Comparison of ENCODE assay signal across 10 cellular contexts in the genomic region with DNA sequence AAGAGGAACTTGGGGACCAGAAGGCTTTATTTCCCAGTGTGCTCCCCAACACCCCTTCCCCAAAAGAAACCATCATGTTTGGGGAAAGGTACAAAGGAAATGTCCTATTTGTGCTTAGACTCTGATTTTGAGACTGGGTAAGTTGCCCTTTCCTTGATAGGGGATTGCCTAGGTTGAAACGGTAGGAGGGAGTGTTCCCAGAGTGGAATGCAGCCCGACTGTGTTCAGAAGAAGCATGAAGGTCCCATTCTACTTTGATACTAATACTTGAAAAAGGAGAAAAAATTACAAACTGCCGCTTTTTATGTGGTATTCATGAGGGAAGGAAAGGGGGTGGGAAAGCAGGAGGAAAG. TPM values are rescaled to one million over a fixed set of nuclear protein-coding genes. Genes with fewer than 3 reads are reported as not detected.
DNase-seq lines count a peak whose midpoint lies in the region; ATAC-seq, FAIRE-seq and TF ChIP-seq lines count a peak whose summit lies in the region.
"Had no signal": no experiment of that assay in that cellular context is flagged by ENCODE, and none has a peak within 500 bp of the region (broad histone marks: within the 10 kb centered on the region; RNA-seq: fewer than 3 reads in every experiment).

No MANE protein-coding gene starts in this region.

- H3K79me2 ChIP-seq in keratinocyte (ENCODE audit: control insufficient read depth, insufficient read depth, low read length): no peaks in the 10 kb centered on the region

- TF ChIP-seq POLR2A in NB4 (IDR thresholded peaks at IDR 0.05; ENCODE audit: extremely low read depth, insufficient read length) (no peak), erythroblast (IDR thresholded peaks at IDR 0.05; ENCODE audit: low read length) (no peak)

- no peak for FAIRE-seq in keratinocyte (lab: Jason Lieb, UNC)

- peak overlapping the region in 10 of 11 experiments; percentile 51 to 87 (median 74); a peak in 20 of 22 replicates for H3K27ac ChIP-seq in BLaER1 treated with 17β-estradiol and CSF1 and Interleukin-3, amounts not matched to agents 10 nM and 100 nM
- peak overlapping the region; percentile 43 for H3K27ac ChIP-seq in keratinocyte (ENCODE audit: control insufficient read depth, insufficient read depth, low read length)
- H3K27ac ChIP-seq: SJCRH30 had no signal

- peak overlapping the region; percentile 81 for H2AFZ ChIP-seq in keratinocyte (ENCODE audit: control insufficient read depth, low read length)

- ATAC-seq in GM18498 (IDR thresholded peaks at IDR 0.05; ENCODE audit: unreplicated experiment) (peak; percentile 8), HG02642 (IDR thresholded peaks at IDR 0.05; ENCODE audit: poor library complexity, unreplicated experiment) (no peak), HG03135 (IDR thresholded peaks at IDR 0.05; ENCODE audit: unreplicated experiment) (no peak)

- H3K9me1 ChIP-seq in keratinocyte (ENCODE audit: control insufficient read depth, extremely low read depth, insufficient read depth, low read length): no peaks in the 10 kb centered on the region

- peaks cover 38 to 100% (median 93%) of the 10 kb centered on the region in 10 experiments for H3K4me1 ChIP-seq in BLaER1 treated with 17β-estradiol and CSF1 and Interleukin-3, amounts not matched to agents 10 nM and 100 nM
- peaks cover 9% of the 10 kb centered on the region for H3K4me1 ChIP-seq in keratinocyte (ENCODE audit: control insufficient read depth, extremely low read depth, insufficient read depth, low read length)
- H3K4me1 ChIP-seq: SJCRH30 had no signal

- peak overlapping the region; percentile 39 to 64 (median 50); a peak in 18 of 20 replicates for H3K4me3 ChIP-seq in BLaER1 treated with 17β-estradiol and CSF1 and Interleukin-3, amounts not matched to agents 10 nM and 100 nM
- H3K4me3 ChIP-seq in NB4 (ENCODE audit: low read depth, low read length): peak overlapping the region; percentile 32
- peak overlapping the region in 2 of 3 experiments; percentile 36 to 52 for H3K4me3 ChIP-seq in keratinocyte (ENCODE audit: control insufficient read depth in 2 of 3, extremely low read depth in 1 of 3, insufficient read depth in 2 of 3, low read depth in 1 of 3, low read length in 3 of 3)
- H3K4me3 ChIP-seq: SJCRH30, transverse colon had no signal

- TF ChIP-seq CTCF in NB4 (IDR thresholded peaks at IDR 0.05; ENCODE audit: low read depth, low read length): no peak
- TF ChIP-seq CTCF in keratinocyte (optimal IDR thresholded peaks at IDR 0.05 in 1 of 3, IDR thresholded peaks at IDR 0.05 in 1 of 3, conservative IDR thresholded peaks at IDR 0.05 in 1 of 3; ENCODE audit: extremely low read depth in 1 of 3, insufficient read depth in 2 of 3, low read length in 3 of 3): no peak

- dilution Hi-C loops in keratinocyte (cut with MboI; ENCODE audit: extremely low pct_ligation_motif_present, low sequenced_read_pairs): no loop called here

- no peaks in the 10 kb centered on the region for H3K9me3 ChIP-seq in BLaER1 treated with 17β-estradiol and CSF1 and Interleukin-3, amounts not matched to agents 10 nM and 100 nM (replicated peaks in 1 of 11)
- H3K9me3 ChIP-seq in keratinocyte (ENCODE audit: control insufficient read depth, low read depth, low read length): no peaks in the 10 kb centered on the region
- H3K9me3 ChIP-seq: SJCRH30, transverse colon had no signal

- no peaks in the 10 kb centered on the region for H4K20me1 ChIP-seq in BLaER1 treated with 17β-estradiol and CSF1 and Interleukin-3, amounts not matched to agents 10 nM and 100 nM
- no peaks in the 10 kb centered on the region for H4K20me1 ChIP-seq in keratinocyte (ENCODE audit: control insufficient read depth, extremely low read depth, insufficient read depth, low read length)

- H3K9ac ChIP-seq in BLaER1 treated with 17β-estradiol and CSF1 and Interleukin-3, amounts not matched to agents 10 nM and 100 nM: peak overlapping the region in 9 of 11 experiments; percentile 47 to 77 (median 60); a peak in 16 of 22 replicates
- H3K9ac ChIP-seq in keratinocyte (ENCODE audit: control insufficient read depth, extremely low read depth, insufficient read depth, low read length): no peak overlapping the region

- peaks cover 0 to 57% (median 0%) of the 10 kb centered on the region in 11 experiments; a peak in 4 of 22 replicates for H3K27me3 ChIP-seq in BLaER1 treated with 17β-estradiol and CSF1 and Interleukin-3, amounts not matched to agents 10 nM and 100 nM
- H3K27me3 ChIP-seq in keratinocyte (ENCODE audit: control insufficient read depth, extremely low read depth, insufficient read depth, low read length): no peaks in the 10 kb centered on the region
- H3K27me3 ChIP-seq: SJCRH30, transverse colon had no signal

- H3K4me2 ChIP-seq in BLaER1 treated with 17β-estradiol and CSF1 and Interleukin-3, amounts not matched to agents 10 nM and 100 nM: peak overlapping the region; percentile 69 to 99 (median 87)
- peak overlapping the region; percentile 72 for H3K4me2 ChIP-seq in keratinocyte (ENCODE audit: control insufficient read depth, extremely low read depth, insufficient read depth, low read depth, low read length)

- H3K36me3 ChIP-seq in BLaER1 treated with 17β-estradiol and CSF1 and Interleukin-3, amounts not matched to agents 10 nM and 100 nM: no peaks in the 10 kb centered on the region
- H3K36me3 ChIP-seq in keratinocyte (ENCODE audit: control insufficient read depth in 2 of 2, extremely low read depth in 1 of 2, insufficient read depth in 2 of 2, low read length in 2 of 2): no peaks in the 10 kb centered on the region
- H3K36me3 ChIP-seq: SJCRH30, transverse colon had no signal

- DNase-seq in NB4 (ENCODE audit: low read depth): no peak
- DNase-seq in keratinocyte (ENCODE audit: low read depth, low spot score): no peak
- DNase-seq in erythroblast (lab: John Stamatoyannopoulos, UW): no peak
- DNase-seq in NAMALWA (ENCODE audit: low spot score): no peak

RNA-seq across cellular contexts. Expression of gene TMEM131L, which starts 32.4 kb away (rescaled TPM):
- polyA plus RNA-seq in keratinocyte: 7.0 to 10.3 TPM (median 9.3 TPM) in 3 replicates
- polyA plus RNA-seq in keratinocyte (2011; ENCODE audit: low read depth): 7.6 TPM
- polyA plus RNA-seq in keratinocyte (2011; cell fraction: cytosol; rRNA removed): 3.1 and 5.0 TPM in 2 replicates
- 29.1 and 29.5 TPM in 2 replicates for polyA plus RNA-seq in keratinocyte (2011; cell fraction: nucleus; rRNA removed)
- polyA plus RNA-seq in keratinocyte (2012; ENCODE audit: low replicate concordance): 6.1 and 8.0 TPM in 2 replicates
- 11.5 to 33.8 TPM (median 21.1 TPM) in 3 replicates for polyA minus RNA-seq in keratinocyte
- polyA minus RNA-seq in keratinocyte (2011; cell fraction: cytosol; rRNA and poly(A)+ RNA removed): 7.7 TPM
- 41.9 and 80.6 TPM in 2 replicates for polyA minus RNA-seq in keratinocyte (2011; cell fraction: nucleus; rRNA and poly(A)+ RNA removed)
